In genomic region chr9:71683598-71684235, GRCh38 we compare ENCODE assay signal across 8 cellular contexts.
DNase-seq lines count a peak whose midpoint lies in the region; ATAC-seq and TF ChIP-seq lines count a peak whose summit lies in the region.

No MANE protein-coding gene starts in this region.

- POLR2A ChIA-PET in activated CD8-positive, alpha-beta T cell treated with anti-CD3 and anti-CD28 coated beads for 36 hours (lab: Charles Lee) = no interaction called here

- H3K4me3 ChIP-seq in testis = no peak overlapping the region

- no peaks in the 10 kb centered on the region for H3K9me3 ChIP-seq in testis

- WGBS in testis, 2 donors = 86 to 89% methylated on average over 9 of the region's 9 CpGs

- no peak for TF ChIP-seq CTCF in activated CD8-positive, alpha-beta T cell treated with anti-CD3 and anti-CD28 coated beads for 36 hours (IDR thresholded peaks at IDR 0.05)
- TF ChIP-seq CTCF in testis (IDR thresholded peaks at IDR 0.05) = no peak

- intact Hi-C loops in activated CD8-positive, alpha-beta T cell treated with anti-CD3 and anti-CD28 coated beads for 36 hours (cut with micrococcal nuclease) = no loop called here
- intact Hi-C loops in testis (cut with DNase I; ENCODE audit: low total_unique reads) = no loop called here

- CTCF ChIA-PET in activated CD8-positive, alpha-beta T cell treated with anti-CD3 and anti-CD28 coated beads for 36 hours (lab: Charles Lee) = interaction anchor here (0.8 to 3.2 kb wide), 6 partner anchors 9 to 135 kb away, joined by 3 to 15 read pairs (median 4); no protein-coding TSS in a partner anchor

- no peak overlapping the region for H3K27ac ChIP-seq in testis

- H3K27me3 Mint-ChIP-seq in activated T-cell treated with anti-CD3 and anti-CD28 coated beads, Interleukin-2, amount 50 U/mL, for 4 hours (ENCODE audit: low read depth) = no peaks in the 10 kb centered on the region
- no peaks in the 10 kb centered on the region for H3K27me3 Mint-ChIP-seq in activated T-cell treated with anti-CD3 and anti-CD28 coated beads, Interleukin-2, amount 50 U/mL, for 24 hours
- H3K27me3 Mint-ChIP-seq in activated CD8-positive, alpha-beta T cell treated with anti-CD3 and anti-CD28 coated beads for 36 hours = no peaks in the 10 kb centered on the region

- H3K27me3 ChIP-seq in testis = no peaks in the 10 kb centered on the region

- H3K36me3 ChIP-seq in testis (ENCODE audit: low read depth, missing control alignments) = no peaks in the 10 kb centered on the region

- DNase-seq in activated T-cell treated with anti-CD3 and anti-CD28 coated beads, Interleukin-2, amount 50 U/mL, for 4 hours = no peak
- no peak for DNase-seq in activated T-cell treated with anti-CD3 and anti-CD28 coated beads, Interleukin-2, amount 50 U/mL, for 24 hours
- DNase-seq in activated CD8-positive, alpha-beta T cell treated with anti-CD3 and anti-CD28 coated beads for 36 hours = no peak
- DNase-seq in hippocampal formation (lab: John Stamatoyannopoulos, UW) (peak; percentile 10 to 44), testis (peak; percentile 25)

- H3K4me1 Mint-ChIP-seq in activated T-cell treated with anti-CD3 and anti-CD28 coated beads, Interleukin-2, amount 50 U/mL, for 4 hours (ENCODE audit: low read depth) = peaks cover 48% of the 10 kb centered on the region
- peaks cover 41% of the 10 kb centered on the region for H3K4me1 Mint-ChIP-seq in activated T-cell treated with anti-CD3 and anti-CD28 coated beads, Interleukin-2, amount 50 U/mL, for 24 hours (ENCODE audit: low read depth)
- peaks cover 47% of the 10 kb centered on the region for H3K4me1 Mint-ChIP-seq in activated CD8-positive, alpha-beta T cell treated with anti-CD3 and anti-CD28 coated beads for 36 hours (ENCODE audit: low read depth)

- H3K9me3 Mint-ChIP-seq in activated T-cell treated with anti-CD3 and anti-CD28 coated beads, Interleukin-2, amount 50 U/mL, for 4 hours = no peaks in the 10 kb centered on the region
- H3K9me3 Mint-ChIP-seq in activated T-cell treated with anti-CD3 and anti-CD28 coated beads, Interleukin-2, amount 50 U/mL, for 24 hours = no peaks in the 10 kb centered on the region
- H3K9me3 Mint-ChIP-seq in activated CD8-positive, alpha-beta T cell treated with anti-CD3 and anti-CD28 coated beads for 36 hours = no peaks in the 10 kb centered on the region

- H3K36me3 Mint-ChIP-seq in activated T-cell treated with anti-CD3 and anti-CD28 coated beads, Interleukin-2, amount 50 U/mL, for 4 hours (ENCODE audit: insufficient read depth) = peaks cover 29% of the 10 kb centered on the region
- peaks cover 70% of the 10 kb centered on the region for H3K36me3 Mint-ChIP-seq in activated T-cell treated with anti-CD3 and anti-CD28 coated beads, Interleukin-2, amount 50 U/mL, for 24 hours (ENCODE audit: low read depth)
- H3K36me3 Mint-ChIP-seq in activated CD8-positive, alpha-beta T cell treated with anti-CD3 and anti-CD28 coated beads for 36 hours (ENCODE audit: low read depth) = peaks cover 39% of the 10 kb centered on the region

- no peak for ATAC-seq in activated T-cell treated with anti-CD3 and anti-CD28 coated beads, Interleukin-2, amount 50 U/mL, for 4 hours
- ATAC-seq in activated CD8-positive, alpha-beta T cell treated with anti-CD3 and anti-CD28 coated beads for 36 hours = no peak
- ATAC-seq in GM21447 (IDR thresholded peaks at IDR 0.05; ENCODE audit: unreplicated experiment) = no peak
- ATAC-seq in GM21381 (IDR thresholded peaks at IDR 0.05; ENCODE audit: unreplicated experiment) = no peak
- no peak for ATAC-seq in HG03095 (IDR thresholded peaks at IDR 0.05; ENCODE audit: unreplicated experiment)

- no peaks in the 10 kb centered on the region for H3K4me1 ChIP-seq in testis

- no peak overlapping the region for H3K27ac Mint-ChIP-seq in activated T-cell treated with anti-CD3 and anti-CD28 coated beads, Interleukin-2, amount 50 U/mL, for 24 hours
- peak overlapping the region; percentile 67 for H3K27ac Mint-ChIP-seq in activated CD8-positive, alpha-beta T cell treated with anti-CD3 and anti-CD28 coated beads for 36 hours

- H3K4me3 Mint-ChIP-seq in activated T-cell treated with anti-CD3 and anti-CD28 coated beads, Interleukin-2, amount 50 U/mL, for 4 hours = peak overlapping the region; percentile 52
- no peak overlapping the region for H3K4me3 Mint-ChIP-seq in activated T-cell treated with anti-CD3 and anti-CD28 coated beads, Interleukin-2, amount 50 U/mL, for 24 hours
- H3K4me3 Mint-ChIP-seq in activated CD8-positive, alpha-beta T cell treated with anti-CD3 and anti-CD28 coated beads for 36 hours = no peak overlapping the region

- no peak for TF ChIP-seq POLR2A in testis (IDR thresholded peaks at IDR 0.05)

Comparison
In these comparisons a context has a peak if more than half of its experiments do, and no peak if none do; other contexts are left out.
1. DNase-seq: peak in hippocampal formation (2 of 2) and testis (single experiment); none in activated T-cell treated with anti-CD3 and anti-CD28 coated beads, Interleukin-2, amount 50 U/mL, for 4 hours (single experiment), activated T-cell treated with anti-CD3 and anti-CD28 coated beads, Interleukin-2, amount 50 U/mL, for 24 hours (single experiment) and activated CD8-positive, alpha-beta T cell treated with anti-CD3 and anti-CD28 coated beads for 36 hours (single experiment).